In the genomic region with DNA sequence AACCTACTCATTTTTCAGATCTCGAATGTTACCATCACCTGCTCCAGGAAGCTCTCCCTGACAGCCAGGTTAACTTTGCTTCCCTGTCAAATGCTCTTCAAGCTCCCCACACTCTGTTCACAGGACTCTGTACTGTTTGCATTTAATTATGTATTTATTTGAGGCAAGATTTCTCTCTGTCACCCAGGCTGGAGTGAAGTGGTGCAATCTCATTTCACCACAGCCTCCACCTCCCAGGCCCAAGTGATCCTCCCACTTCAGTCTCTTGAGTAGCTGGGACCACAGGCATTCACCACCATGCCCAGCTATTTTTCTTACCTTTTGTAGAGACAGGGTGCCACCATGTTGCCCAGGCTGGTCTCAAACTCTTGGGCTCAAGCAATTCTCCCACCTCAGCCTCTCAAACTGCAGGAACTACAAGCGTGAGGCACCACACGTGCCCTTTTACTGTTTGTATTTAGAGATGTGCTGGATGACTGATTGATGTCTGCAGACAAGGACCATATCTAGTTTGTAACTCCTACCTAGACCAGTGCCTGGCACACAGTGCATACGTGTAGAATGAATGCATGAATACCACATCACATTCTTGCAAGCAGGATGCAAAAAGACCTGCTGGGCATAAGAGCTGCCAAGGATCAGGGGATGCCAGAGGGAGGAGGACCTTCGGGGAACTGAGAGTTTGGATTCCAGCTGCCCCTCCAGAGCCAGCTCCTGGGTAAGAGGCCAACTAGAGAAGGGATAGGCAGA, we compare ENCODE assay signal across 1 cellular context.
TF ChIP-seq lines count a peak whose summit lies in the region.

No MANE protein-coding gene starts in this region.

TF ChIP-seq in HepG2, 621 proteins besides CTCF, POLR2A, EP300 and RAD21 (continued from another document):
- TF ChIP-seq ZNF761 (CRISPR knock-in tag; conservative IDR thresholded peaks at IDR 0.05) (0 out of 2 replicates have a peak, but pooled peaks have one; percentile 2), MYC (CRISPR knock-in tag; IDR thresholded peaks at IDR 0.05; ENCODE audit: borderline replicate concordance) (0 out of 2 replicates have a peak, but pooled peaks have one; percentile 26), ZNF230 (CRISPR knock-in tag; IDR thresholded peaks at IDR 0.05) (0 out of 2 replicates have a peak, but pooled peaks have one; percentile 4)
TF ChIP-seq in HepG2: peak in this region for 32.
